Comparison of ENCODE assay signal across 20 cellular contexts in genomic region chr16:14456793-14457481, GRCh38.
DNase-seq lines count a peak whose midpoint lies in the region; ATAC-seq, FAIRE-seq and TF ChIP-seq lines count a peak whose summit lies in the region.
"Had no signal": no experiment of that assay in that cellular context is flagged by ENCODE, and none has a peak within 500 bp of the region (broad histone marks: within the 10 kb centered on the region; RNA-seq: fewer than 3 reads in every experiment).

No MANE protein-coding gene starts in this region.

- H3K9ac ChIP-seq in HepG2 (ENCODE audit: insufficient read depth, low read depth, low read length) = no peak overlapping the region

- H3K4me1 ChIP-seq in HepG2 (ENCODE audit: insufficient read depth, low read length) (no peaks in the 10 kb centered on the region), right lobe of liver (no peaks in the 10 kb centered on the region), hepatocyte (ENCODE audit: insufficient read depth) (no peaks in the 10 kb centered on the region), upper lobe of left lung (peaks cover 0 to 2% (median 0%) of the 10 kb centered on the region in 4 donors)

- no peak for TF ChIP-seq POLR2A in HepG2 (IDR thresholded peaks at IDR 0.05; ENCODE audit: insufficient read depth in 1 of 2, low read depth in 2 of 2, low read length in 2 of 2)
- TF ChIP-seq POLR2A in right lobe of liver (IDR thresholded peaks at IDR 0.05) = no peak
- no peak for TF ChIP-seq POLR2A in upper lobe of left lung (IDR thresholded peaks at IDR 0.05)

- H3K4me2 ChIP-seq in HepG2 (ENCODE audit: low read depth, low read length) (no peak overlapping the region), hepatocyte (no peak overlapping the region)

- FAIRE-seq in HepG2 (lab: Jason Lieb, UNC) = no peak
- FAIRE-seq: G401.6, GM12891, RCC 7860 had no signal

- TF ChIP-seq EP300 in HepG2 (IDR thresholded peaks at IDR 0.05; ENCODE audit: low read depth in 2 of 2, low read length in 2 of 2) (no peak), HepG2 (CRISPR knock-in tag; IDR thresholded peaks at IDR 0.05; ENCODE audit: borderline replicate concordance) (no peak), upper lobe of left lung (IDR thresholded peaks at IDR 0.05) (no peak)

- H3K27me3 ChIP-seq in HepG2 (ENCODE audit: control insufficient read depth in 1 of 2, insufficient read depth in 2 of 2, low read length in 2 of 2) = no peaks in the 10 kb centered on the region
- H3K27me3 ChIP-seq in right lobe of liver = no peaks in the 10 kb centered on the region
- no peaks in the 10 kb centered on the region for H3K27me3 ChIP-seq in hepatocyte
- no peaks in the 10 kb centered on the region for H3K27me3 ChIP-seq in upper lobe of left lung
- H3K27me3 ChIP-seq: MG63 had no signal

- 97% methylated on average over 10 of the region's 10 CpGs for WGBS in HepG2 (ENCODE audit: low lambda C conversion rate)
- WGBS in right lobe of liver (ENCODE audit: insufficient coverage, low coverage, low lambda C conversion rate, missing lambda C conversion rate) = 98% methylated on average over 9 of the region's 10 CpGs
- 92% methylated on average over 10 of the region's 10 CpGs for WGBS in hepatocyte (ENCODE audit: low lambda C conversion rate, missing lambda C conversion rate)
- 96% methylated on average over 10 of the region's 10 CpGs for WGBS in upper lobe of left lung, 2 donors

- DNase-seq in HepG2 (ENCODE audit: low spot score) = no peak
- no peak for DNase-seq in right lobe of liver
- peak; percentile 9 for DNase-seq in RPMI7951 (ENCODE audit: low read depth)
- peak; percentile 16 for DNase-seq in fibroblast of mammary gland (ENCODE audit: low read depth)
- no peak for DNase-seq in hepatocyte (ENCODE audit: low spot score)
- no peak for DNase-seq in upper lobe of left lung
- no peak for DNase-seq in activated CD4-positive, alpha-beta T cell treated with anti-CD3 and anti-CD28 coated beads for 4 hours
- DNase-seq in NCI-H1417 (lab: John Stamatoyannopoulos, UW) = no peak
- DNase-seq: COR-L47, DMS153, KG1, MG63, NCI-H1105, NCI-H187, NCI-H2171 treated with DMSO at 0.1 percent for 48 hours, NCI-H510A, NCI-H82 had no signal

- CTCF ChIA-PET in HepG2 (lab: Yijun Ruan, JAX; ENCODE audit: low intra/inter-chr PET ratio, low total read pairs) = no interaction called here

- H3K9me2 ChIP-seq in hepatocyte (replicated peaks; ENCODE audit: insufficient read depth) = no peaks in the 10 kb centered on the region

- H3K27ac ChIP-seq in HepG2 (ENCODE audit: extremely low read length, insufficient read depth, low read length) = no peak overlapping the region
- H3K27ac ChIP-seq in right lobe of liver = no peak overlapping the region
- H3K27ac ChIP-seq in hepatocyte = no peak overlapping the region
- H3K27ac ChIP-seq in upper lobe of left lung = no peak overlapping the region

- no peak for ATAC-seq in HepG2
- ATAC-seq in right lobe of liver = no peak
- ATAC-seq in upper lobe of left lung (ENCODE audit: low FRiP score in 2 of 2) = no peak

- H3K79me2 ChIP-seq in HepG2 (ENCODE audit: insufficient read depth, low read length) (no peaks in the 10 kb centered on the region), hepatocyte (no peaks in the 10 kb centered on the region)

- in situ Hi-C loops in HepG2 (cut with HindIII; ENCODE audit: extremely low pct_ligation_motif_present, low pct_unique_long_range_greater_than_20kb) = no loop called here

- H4K20me1 ChIP-seq in HepG2 (ENCODE audit: insufficient read depth, low read length) = no peaks in the 10 kb centered on the region
- no peaks in the 10 kb centered on the region for H4K20me1 ChIP-seq in hepatocyte (ENCODE audit: insufficient read depth, poor library complexity, severe bottlenecking)

- H3K4me3 ChIP-seq in HepG2 (replicated peaks in 1 of 3; ENCODE audit: insufficient read depth in 1 of 3, low read depth in 2 of 3, low read length in 3 of 3) (no peak overlapping the region), right lobe of liver (no peak overlapping the region), fibroblast of mammary gland (ENCODE audit: control insufficient read depth, low read depth, low read length) (no peak overlapping the region), hepatocyte (no peak overlapping the region), upper lobe of left lung (no peak overlapping the region)
- H3K4me3 ChIP-seq: MG63 had no signal

- H3K9me3 ChIP-seq in HepG2 (ENCODE audit: low read length) = no peaks in the 10 kb centered on the region
- H3K9me3 ChIP-seq in right lobe of liver = no peaks in the 10 kb centered on the region
- no peaks in the 10 kb centered on the region for H3K9me3 ChIP-seq in hepatocyte (ENCODE audit: low read depth)
- H3K9me3 ChIP-seq in upper lobe of left lung = no peaks in the 10 kb centered on the region
- H3K9me3 ChIP-seq: MG63 had no signal

- TF ChIP-seq CTCF in HepG2 (CRISPR knock-in tag; IDR thresholded peaks at IDR 0.05) (no peak), right lobe of liver (IDR thresholded peaks at IDR 0.05) (no peak), fibroblast of mammary gland (conservative IDR thresholded peaks at IDR 0.05; ENCODE audit: control insufficient read depth, insufficient read depth, low read depth, low read length) (no peak), hepatocyte (IDR thresholded peaks at IDR 0.05; ENCODE audit: poor library complexity) (no peak), upper lobe of left lung (IDR thresholded peaks at IDR 0.05) (no peak)

- no TSS peak for BruUV-seq in HepG2 (replicated peaks; lab: Mats Ljungman, UMichigan)

- POLR2A ChIA-PET in HepG2 (lab: Yijun Ruan, JAX) = no interaction called here

- no peak for TF ChIP-seq RAD21 in HepG2 (CRISPR knock-in tag; IDR thresholded peaks at IDR 0.05)

- H2AFZ ChIP-seq in HepG2 (ENCODE audit: low read length) (no peak overlapping the region), hepatocyte (no peak overlapping the region)

- H3K36me3 ChIP-seq in HepG2 (replicated peaks in 1 of 2; ENCODE audit: control insufficient read depth in 1 of 2, insufficient read depth in 2 of 2, low read length in 2 of 2) = peaks cover 4 to 16% of the 10 kb centered on the region in 2 experiments; a peak in 4 of 5 replicates
- H3K36me3 ChIP-seq in right lobe of liver = no peaks in the 10 kb centered on the region
- no peaks in the 10 kb centered on the region for H3K36me3 ChIP-seq in hepatocyte (replicated peaks; ENCODE audit: insufficient read depth, low read depth)
- H3K36me3 ChIP-seq in upper lobe of left lung = no peaks in the 10 kb centered on the region

- intact Hi-C loops in HepG2 (cut with micrococcal nuclease; ENCODE audit: unreplicated experiment) (no loop called here), right lobe of liver (cut with DNase I) (no loop called here)

TF ChIP-seq in HepG2, 621 proteins besides CTCF, POLR2A, EP300 and RAD21:
- no peak for TF ChIP-seq ARHGAP35 (CRISPR knock-in tag; IDR thresholded peaks at IDR 0.05; ENCODE audit: borderline replicate concordance)
- 0 out of 2 replicates have a peak, but pooled peaks have one; percentile 38 for TF ChIP-seq ZNF75D (CRISPR knock-in tag; IDR thresholded peaks at IDR 0.05; ENCODE audit: borderline replicate concordance)
- no peak for TF ChIP-seq FIP1L1 (IDR thresholded peaks at IDR 0.05; ENCODE audit: borderline replicate concordance, insufficient read depth, low read depth, low read length)
- TF ChIP-seq HINFP (CRISPR knock-in tag; IDR thresholded peaks at IDR 0.05; ENCODE audit: low read depth) = no peak

Comparison
In these comparisons a context has a peak if more than half of its experiments do, and no peak if none do; other contexts are left out.
1. DNase-seq: peak in RPMI7951 (single experiment) and fibroblast of mammary gland (single experiment); none in HepG2 (single experiment), right lobe of liver (0 of 3), hepatocyte (single experiment), upper lobe of left lung (0 of 2), activated CD4-positive, alpha-beta T cell treated with anti-CD3 and anti-CD28 coated beads for 4 hours (0 of 2) and NCI-H1417 (0 of 3).